ENCODE assay signal across 8 cellular contexts in genomic region chrX:153662266-153662665, GRCh38. TPM values are rescaled to one million over a fixed set of nuclear protein-coding genes. Genes with fewer than 3 reads are reported as not detected.
DNase-seq lines count a peak whose midpoint lies in the region; ATAC-seq and TF ChIP-seq lines count a peak whose summit lies in the region.

No MANE protein-coding gene starts in this region.

- H3K27me3 ChIP-seq in GM06990 (replicated peaks; ENCODE audit: control insufficient read depth, insufficient read depth, low read length), result no peaks in the 10 kb centered on the region
- H3K27me3 ChIP-seq in PC-9 (ENCODE audit: insufficient read depth, low read depth), result peaks cover 24% of the 10 kb centered on the region; the same call in 1 of the 2 replicates

- CTCF ChIA-PET in PC-9 (lab: Charles Lee), result no interaction called here

- H3K27ac Mint-ChIP-seq in memory B cell, result no peak overlapping the region
- no peak overlapping the region for H3K27ac Mint-ChIP-seq in stimulated activated effector memory CD8-positive, alpha-beta T cell treated with anti-CD3 and anti-CD28 coated beads, Interleukin-12 subunit alpha, Interleukin-12 subunit beta, amount 100 ng/mL, for 72 hours

- H3K4me2 ChIP-seq in PC-9, result no peak overlapping the region

- no peaks in the 10 kb centered on the region for H3K9me3 ChIP-seq in PC-9 (ENCODE audit: insufficient read depth, low read depth)

- peaks cover 2% of the 10 kb centered on the region for H3K4me1 Mint-ChIP-seq in memory B cell
- no peaks in the 10 kb centered on the region for H3K4me1 Mint-ChIP-seq in stimulated activated effector memory CD8-positive, alpha-beta T cell treated with anti-CD3 and anti-CD28 coated beads, Interleukin-12 subunit alpha, Interleukin-12 subunit beta, amount 100 ng/mL, for 72 hours

- peaks cover 7% of the 10 kb centered on the region for H3K27me3 Mint-ChIP-seq in memory B cell

- H3K4me1 ChIP-seq in PC-9 (replicated peaks; ENCODE audit: insufficient read depth), result no peaks in the 10 kb centered on the region

- no peak overlapping the region for H3K27ac ChIP-seq in PC-9

- no peaks in the 10 kb centered on the region for H3K36me3 Mint-ChIP-seq in memory B cell
- no peaks in the 10 kb centered on the region for H3K36me3 Mint-ChIP-seq in stimulated activated effector memory CD8-positive, alpha-beta T cell treated with anti-CD3 and anti-CD28 coated beads, Interleukin-12 subunit alpha, Interleukin-12 subunit beta, amount 100 ng/mL, for 72 hours

- no peaks in the 10 kb centered on the region for H3K79me2 ChIP-seq in PC-9 (ENCODE audit: low read depth)

- POLR2A ChIA-PET in PC-9 (lab: Charles Lee; ENCODE audit: unreplicated experiment), result no interaction called here

- H3K4me3 Mint-ChIP-seq in memory B cell, result peak overlapping the region; percentile 34
- peak overlapping the region; percentile 30 for H3K4me3 Mint-ChIP-seq in stimulated activated effector memory CD8-positive, alpha-beta T cell treated with anti-CD3 and anti-CD28 coated beads, Interleukin-12 subunit alpha, Interleukin-12 subunit beta, amount 100 ng/mL, for 72 hours

- in situ Hi-C loops in astrocyte of the cerebellum (cut with HindIII; ENCODE audit: low sequenced_read_pairs), result no loop called here

- H3K9me2 ChIP-seq in PC-9 (ENCODE audit: insufficient read depth), result no peaks in the 10 kb centered on the region

- H3K36me3 ChIP-seq in GM06990 (ENCODE audit: control insufficient read depth, insufficient read depth, low read length) (no peaks in the 10 kb centered on the region), PC-9 (ENCODE audit: low read depth) (no peaks in the 10 kb centered on the region)

- no peaks in the 10 kb centered on the region for H4K20me1 ChIP-seq in PC-9 (ENCODE audit: insufficient read depth)

- no peaks in the 10 kb centered on the region for H3F3A ChIP-seq in PC-9 (ENCODE audit: insufficient read depth, low read depth)

- H2AFZ ChIP-seq in PC-9, result no peak overlapping the region

- ATAC-seq in memory B cell (ENCODE audit: low read depth) (no peak), GM21381 (IDR thresholded peaks at IDR 0.05; ENCODE audit: unreplicated experiment) (no peak)
- ATAC-seq in stimulated activated effector memory CD8-positive, alpha-beta T cell treated with anti-CD3 and anti-CD28 coated beads, Interleukin-12 subunit alpha, Interleukin-12 subunit beta, amount 100 ng/mL, for 72 hours, result no peak

- BruUV-seq in PC-9 (replicated peaks; lab: Mats Ljungman, UMichigan), result no TSS peak

- DNase-seq in GM06990 (ENCODE audit: extremely low read depth, insufficient read length), result no peak
- DNase-seq in T-helper 1 cell, result peak; percentile 28 to 47 (median 35)
- DNase-seq in astrocyte of the cerebellum (ENCODE audit: low read depth), result no peak
- DNase-seq in memory B cell (ENCODE audit: low spot score in 2 of 2), result peak in 1 of 2 donors; percentile 49
- no peak for DNase-seq in stimulated activated effector memory CD8-positive, alpha-beta T cell treated with anti-CD3 and anti-CD28 coated beads, Interleukin-12 subunit alpha, Interleukin-12 subunit beta, amount 100 ng/mL, for 72 hours (ENCODE audit: low spot score in 2 of 2)
- no peak for DNase-seq in PC-9
- DNase-seq in 8988T, result no peak

- no peaks in the 10 kb centered on the region for H3K9me3 Mint-ChIP-seq in memory B cell
- H3K9me3 Mint-ChIP-seq in stimulated activated effector memory CD8-positive, alpha-beta T cell treated with anti-CD3 and anti-CD28 coated beads, Interleukin-12 subunit alpha, Interleukin-12 subunit beta, amount 100 ng/mL, for 72 hours, result no peaks in the 10 kb centered on the region

- H3K4me3 ChIP-seq in GM06990 (replicated peaks; ENCODE audit: low read depth, low read length), result no peak overlapping the region
- no peak overlapping the region for H3K4me3 ChIP-seq in astrocyte of the cerebellum (ENCODE audit: low read depth, low read length)
- H3K4me3 ChIP-seq in PC-9, result no peak overlapping the region

- intact Hi-C loops in PC-9 (cut with micrococcal nuclease; ENCODE audit: unreplicated experiment), result loop anchor here (10.0 kb wide), 1 partner anchor 627 kb away; no protein-coding TSS in a partner anchor

- TF ChIP-seq CTCF in GM06990 (IDR thresholded peaks at IDR 0.05; ENCODE audit: insufficient read depth, low read length, poor library complexity, severe bottlenecking) (peak; percentile 53), astrocyte of the cerebellum (IDR thresholded peaks at IDR 0.05; ENCODE audit: low read depth, low read length, missing control alignments) (peak; percentile 34), PC-9 (conservative IDR thresholded peaks at IDR 0.05) (no peak)

RNA-seq across cellular contexts. Expression of gene PNCK, which starts 11.3 kb away (rescaled TPM):
- 1.0 and 4.4 TPM in 2 replicates for total RNA-seq in PC-9 (2021)

RNA-seq across cellular contexts. Expression of gene DUSP9, which starts 15.3 kb away (rescaled TPM):
- total RNA-seq in PC-9 (2021), result 1.3 and 1.8 TPM in 2 replicates

RNA-seq across cellular contexts. Expression of gene SLC6A8, which starts 25.5 kb away (rescaled TPM):
- 37.6 and 40.5 TPM in 2 replicates for total RNA-seq in PC-9 (2021)

Comparison
In these comparisons a context has a peak if more than half of its experiments do, and no peak if none do; other contexts are left out.
1. DNase-seq: peak in T-helper 1 cell (5 of 5); none in GM06990 (single experiment), astrocyte of the cerebellum (single experiment), stimulated activated effector memory CD8-positive, alpha-beta T cell treated with anti-CD3 and anti-CD28 coated beads, Interleukin-12 subunit alpha, Interleukin-12 subunit beta, amount 100 ng/mL, for 72 hours (0 of 2), PC-9 (0 of 2) and 8988T (single experiment).